Comparison of ENCODE assay signal across 8 cellular contexts in genomic region chr3:195442573-195443390, GRCh38. TPM values are rescaled to one million over a fixed set of nuclear protein-coding genes. Genes with fewer than 3 reads are reported as not detected.
DNase-seq lines count a peak whose midpoint lies in the region; ATAC-seq, FAIRE-seq and TF ChIP-seq lines count a peak whose summit lies in the region.

ACAP2 (minus strand) TSS chr3:195443020; CDS start chr3:195442847, 173 bp downstream.

- no peak for TF ChIP-seq EP300 in esophagus muscularis mucosa (IDR thresholded peaks at IDR 0.05)

- H3K27me3 Mint-ChIP-seq in activated T-cell treated with anti-CD3 and anti-CD28 coated beads, Interleukin-2, amount 50 U/mL, for 72 hours (ENCODE audit: low read depth) = no peaks in the 10 kb centered on the region

- TF ChIP-seq POLR2A in esophagus muscularis mucosa (IDR thresholded peaks at IDR 0.05; ENCODE audit: low read depth) = peak; percentile 94

- DNase-seq in DMS79 (lab: John Stamatoyannopoulos, UW) (peak; percentile 100), RCC 7860 (ENCODE audit: low spot score) (peak; percentile 98), esophagus muscularis mucosa (ENCODE audit: extremely low spot score) (peak; percentile 100), myocyte (ENCODE audit: low read depth) (peak; percentile 99)
- peak; percentile 99 to 100 for DNase-seq in activated T-cell treated with anti-CD3 and anti-CD28 coated beads, Interleukin-2, amount 50 U/mL, for 72 hours
- peak; percentile 99 to 100 for DNase-seq in stimulated activated CD8-positive, alpha-beta memory T cell treated with anti-CD3 and anti-CD28 coated beads, Interleukin-7, amount 100 ng/mL, for 48 hours (ENCODE audit: extremely low read depth in 1 of 2, low read depth in 1 of 2)

- no peaks in the 10 kb centered on the region for H3K27me3 ChIP-seq in esophagus muscularis mucosa

- peak within 1 kb of the TSS; percentile 95 to 96 for H3K4me3 Mint-ChIP-seq in activated T-cell treated with anti-CD3 and anti-CD28 coated beads, Interleukin-2, amount 50 U/mL, for 72 hours

- H3K27ac ChIP-seq in KOPT-K1 (ENCODE audit: low read depth, low read length, poor library complexity, severe bottlenecking) = peak within 1 kb of the TSS; percentile 87
- peak within 1 kb of the TSS; percentile 94 to 99 (median 98) for H3K27ac ChIP-seq in esophagus muscularis mucosa (replicated peaks in 1 of 4)

- no peaks in the 10 kb centered on the region for H3K9me3 ChIP-seq in KOPT-K1 (ENCODE audit: insufficient read depth, low read length, poor library complexity, severe bottlenecking)
- no peaks in the 10 kb centered on the region for H3K9me3 ChIP-seq in esophagus muscularis mucosa

- H3K36me3 ChIP-seq in KOPT-K1 (ENCODE audit: insufficient read depth, low read length) (no peaks in the 10 kb centered on the region), esophagus muscularis mucosa (no peaks in the 10 kb centered on the region)

- H3K4me3 ChIP-seq in esophagus muscularis mucosa = peak within 1 kb of the TSS; percentile 88 to 98 (median 92)

- no peak for TF ChIP-seq CTCF in esophagus muscularis mucosa (IDR thresholded peaks at IDR 0.05)

- H3K9me3 Mint-ChIP-seq in activated T-cell treated with anti-CD3 and anti-CD28 coated beads, Interleukin-2, amount 50 U/mL, for 72 hours = no peaks in the 10 kb centered on the region

- peaks cover 23 to 43% (median 36%) of the 10 kb centered on the region in 4 donors for H3K4me1 ChIP-seq in esophagus muscularis mucosa

- peak; percentile 74 for FAIRE-seq in RCC 7860 (lab: Jason Lieb, UNC)

- H3K4me1 Mint-ChIP-seq in activated T-cell treated with anti-CD3 and anti-CD28 coated beads, Interleukin-2, amount 50 U/mL, for 72 hours (ENCODE audit: low read depth) = peaks cover 49% of the 10 kb centered on the region

- intact Hi-C loops in esophagus muscularis mucosa (cut with DNase I) = loop anchor here (5.0 kb wide), 3 partner anchors 80 to 170 kb away; partner anchors contain the start of genes PPP1R2 and XXYLT1

- H3K36me3 Mint-ChIP-seq in activated T-cell treated with anti-CD3 and anti-CD28 coated beads, Interleukin-2, amount 50 U/mL, for 72 hours (ENCODE audit: insufficient read depth in 2 of 2) = peaks cover 0 to 5% of the 10 kb centered on the region in 2 donors

- peak; percentile 90 for ATAC-seq in GM21786 (IDR thresholded peaks at IDR 0.05; ENCODE audit: unreplicated experiment)
- peak; percentile 92 to 93 for ATAC-seq in activated T-cell treated with anti-CD3 and anti-CD28 coated beads, Interleukin-2, amount 50 U/mL, for 72 hours (replicated peaks in 1 of 2)

- WGBS in esophagus muscularis mucosa = under 1% methylated on average over 49 of the region's 106 CpGs

- H3K27ac Mint-ChIP-seq in activated T-cell treated with anti-CD3 and anti-CD28 coated beads, Interleukin-2, amount 50 U/mL, for 72 hours = peak within 1 kb of the TSS; percentile 88

RNA-seq across cellular contexts. Expression of gene ACAP2, which starts in this region (rescaled TPM):
- total RNA-seq in activated T-cell treated with anti-CD3 and anti-CD28 coated beads, Interleukin-2, amount 50 U/mL, for 72 hours = 10 to 100 TPM; 63.0 to 67.5 TPM
- total RNA-seq in esophagus muscularis mucosa (10 to 100 TPM; 31.8 to 85.8 (median 43.9) TPM), myocyte (30.0 and 31.4 TPM in 2 replicates)
- polyA plus RNA-seq in myocyte (2012) = 9.6 TPM

Comparison
In these comparisons a context has a peak if more than half of its experiments do, and no peak if none do; other contexts are left out.
1. Peak in every context shown above with its lines: DNase-seq, ATAC-seq, H3K4me3 ChIP-seq and H3K27ac ChIP-seq.